Comparison of ENCODE assay signal across 1 cellular context in the genomic region with DNA sequence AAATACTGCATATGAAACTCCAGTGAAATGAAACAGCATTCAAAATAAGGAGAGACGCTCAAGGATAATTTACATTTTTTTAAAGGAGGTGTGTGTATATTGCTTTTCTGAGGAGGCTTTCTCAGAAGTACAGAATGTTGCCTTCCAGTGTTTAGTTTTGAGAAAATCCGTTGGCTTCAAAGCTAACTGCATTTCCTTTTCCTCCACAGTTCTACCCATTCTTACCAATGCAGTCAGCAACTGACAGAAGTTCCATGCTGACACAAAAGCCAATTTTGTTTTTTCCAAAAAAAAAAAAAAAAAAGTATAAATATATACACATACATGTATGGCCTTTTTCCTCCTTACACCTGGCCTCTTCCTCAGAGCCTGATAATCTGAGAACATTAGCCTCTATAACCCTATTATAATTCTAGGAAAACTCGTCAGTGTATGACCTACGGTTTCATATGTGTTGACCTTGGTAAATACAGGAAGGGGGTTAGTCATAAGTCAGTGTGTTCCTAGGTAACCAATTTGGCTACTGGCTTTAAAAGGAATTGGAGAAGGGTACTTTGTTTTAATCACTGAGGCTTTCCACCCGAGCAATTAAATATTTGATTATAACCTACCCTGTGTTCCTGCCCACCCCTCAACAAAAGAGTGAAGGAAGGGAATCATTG.
TF ChIP-seq lines count a peak whose summit lies in the region.

No MANE protein-coding gene starts in this region.

TF ChIP-seq in GM23338, 12 proteins besides CTCF, POLR2A, EP300 and RAD21 (continued from another document):
- TF ChIP-seq EZH2 (IDR thresholded peaks at IDR 0.05; ENCODE audit: low read depth, unreplicated experiment) (no peak), NANOG (IDR thresholded peaks at IDR 0.05; ENCODE audit: borderline replicate concordance) (no peak), ZNF331 (CRISPR knock-in tag; IDR thresholded peaks at IDR 0.05; ENCODE audit: low read depth) (no peak), STAT1 (IDR thresholded peaks at IDR 0.05; ENCODE audit: unreplicated experiment) (no peak), POLR2AphosphoS5 (IDR thresholded peaks at IDR 0.05; ENCODE audit: low read depth) (no peak), ZNF114 (CRISPR knock-in tag; IDR thresholded peaks at IDR 0.05) (no peak), JUNB (IDR thresholded peaks at IDR 0.05; ENCODE audit: unreplicated experiment) (no peak)
- TF ChIP-seq, protein P1, sequence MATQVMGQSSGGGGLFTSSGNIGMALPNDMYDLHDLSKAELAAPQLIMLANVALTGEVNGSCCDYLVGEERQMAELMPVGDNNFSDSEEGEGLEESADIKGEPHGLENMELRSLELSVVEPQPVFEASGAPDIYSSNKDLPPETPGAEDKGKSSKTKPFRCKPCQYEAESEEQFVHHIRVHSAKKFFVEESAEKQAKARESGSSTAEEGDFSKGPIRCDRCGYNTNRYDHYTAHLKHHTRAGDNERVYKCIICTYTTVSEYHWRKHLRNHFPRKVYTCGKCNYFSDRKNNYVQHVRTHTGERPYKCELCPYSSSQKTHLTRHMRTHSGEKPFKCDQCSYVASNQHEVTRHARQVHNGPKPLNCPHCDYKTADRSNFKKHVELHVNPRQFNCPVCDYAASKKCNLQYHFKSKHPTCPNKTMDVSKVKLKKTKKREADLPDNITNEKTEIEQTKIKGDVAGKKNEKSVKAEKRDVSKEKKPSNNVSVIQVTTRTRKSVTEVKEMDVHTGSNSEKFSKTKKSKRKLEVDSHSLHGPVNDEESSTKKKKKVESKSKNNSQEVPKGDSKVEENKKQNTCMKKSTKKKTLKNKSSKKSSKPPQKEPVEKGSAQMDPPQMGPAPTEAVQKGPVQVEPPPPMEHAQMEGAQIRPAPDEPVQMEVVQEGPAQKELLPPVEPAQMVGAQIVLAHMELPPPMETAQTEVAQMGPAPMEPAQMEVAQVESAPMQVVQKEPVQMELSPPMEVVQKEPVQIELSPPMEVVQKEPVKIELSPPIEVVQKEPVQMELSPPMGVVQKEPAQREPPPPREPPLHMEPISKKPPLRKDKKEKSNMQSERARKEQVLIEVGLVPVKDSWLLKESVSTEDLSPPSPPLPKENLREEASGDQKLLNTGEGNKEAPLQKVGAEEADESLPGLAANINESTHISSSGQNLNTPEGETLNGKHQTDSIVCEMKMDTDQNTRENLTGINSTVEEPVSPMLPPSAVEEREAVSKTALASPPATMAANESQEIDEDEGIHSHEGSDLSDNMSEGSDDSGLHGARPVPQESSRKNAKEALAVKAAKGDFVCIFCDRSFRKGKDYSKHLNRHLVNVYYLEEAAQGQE (IDR thresholded peaks at IDR 0.05; ENCODE audit: unreplicated experiment) = no peak
